ENCODE assay signal across 21 cellular contexts in the genomic region with DNA sequence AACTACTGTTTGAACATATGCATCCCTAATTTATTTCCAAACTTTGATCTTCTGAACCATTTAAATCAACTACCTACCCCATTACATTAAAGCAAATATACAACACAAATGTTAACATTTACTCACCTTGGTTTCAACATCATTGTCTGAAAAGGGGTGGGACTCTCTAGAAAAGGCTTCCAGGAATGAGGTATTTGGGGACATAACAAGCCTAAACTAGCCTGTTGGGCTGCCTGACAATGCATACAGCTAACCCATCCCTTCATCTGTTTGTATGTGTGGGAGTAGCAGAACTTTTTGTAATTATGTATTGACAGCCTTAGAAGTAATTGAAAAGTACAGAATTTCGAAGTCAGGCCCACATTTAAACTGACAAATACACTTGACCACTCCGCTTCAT.
DNase-seq lines count a peak whose midpoint lies in the region; ATAC-seq, FAIRE-seq and TF ChIP-seq lines count a peak whose summit lies in the region.
"Had no signal": no experiment of that assay in that cellular context is flagged by ENCODE, and none has a peak within 500 bp of the region (broad histone marks: within the 10 kb centered on the region; RNA-seq: fewer than 3 reads in every experiment).

No MANE protein-coding gene starts in this region.

- POLR2A ChIA-PET in HepG2 (lab: Yijun Ruan, JAX), result no interaction called here
- POLR2A ChIA-PET in WTC11 (lab: Charles Lee), result no interaction called here

- 24% methylated on average over 2 of the region's 2 CpGs for WGBS in HepG2 (ENCODE audit: low lambda C conversion rate)
- 64% methylated on average over 2 of the region's 2 CpGs for WGBS in right lobe of liver (ENCODE audit: insufficient coverage, low coverage, low lambda C conversion rate, missing lambda C conversion rate)

- no peaks in the 10 kb centered on the region for H3K36me3 ChIP-seq in HepG2 (replicated peaks in 1 of 2; ENCODE audit: control insufficient read depth in 1 of 2, insufficient read depth in 2 of 2, low read length in 2 of 2)
- no peaks in the 10 kb centered on the region for H3K36me3 ChIP-seq in right lobe of liver

- intact Hi-C loops in HepG2 (cut with micrococcal nuclease; ENCODE audit: unreplicated experiment) (no loop called here), right lobe of liver (cut with DNase I) (no loop called here)

- TF ChIP-seq CTCF in HepG2 (CRISPR knock-in tag; IDR thresholded peaks at IDR 0.05) (no peak), right lobe of liver (IDR thresholded peaks at IDR 0.05) (no peak), WTC11 (IDR thresholded peaks at IDR 0.05) (no peak), foreskin keratinocyte (conservative IDR thresholded peaks at IDR 0.05) (no peak)

- TF ChIP-seq EP300 in HepG2 (IDR thresholded peaks at IDR 0.05; ENCODE audit: low read depth in 2 of 2, low read length in 2 of 2), result no peak
- no peak for TF ChIP-seq EP300 in HepG2 (CRISPR knock-in tag; IDR thresholded peaks at IDR 0.05; ENCODE audit: borderline replicate concordance)

- H3K9ac ChIP-seq in HepG2 (ENCODE audit: insufficient read depth, low read depth, low read length), result no peak overlapping the region

- H4K20me1 ChIP-seq in HepG2 (ENCODE audit: insufficient read depth, low read length), result no peaks in the 10 kb centered on the region

- DNase-seq in HepG2 (ENCODE audit: low spot score), result peak; percentile 15
- DNase-seq in right lobe of liver, result no peak
- no peak for DNase-seq in WTC11 (ENCODE audit: low spot score)
- DNase-seq in foreskin keratinocyte, result peak; percentile 73 to 86
- no peak for DNase-seq in SHP77 treated with DMSO at 0.1 percent for 48 hours (lab: John Stamatoyannopoulos, UW)
- no peak for DNase-seq in NCI-H345 (lab: John Stamatoyannopoulos, UW)
- DNase-seq: DMS79 treated with DMSO at 0.1 percent for 48 hours, KBM-7, NCI-H1092 treated with DMSO at 0.1 percent for 48 hours, NCI-H1436 treated with DMSO at 0.1 percent for 48 hours, NCI-H2029, NCI-H2171 treated with DMSO at 0.1 percent for 48 hours, NCI-H446, NCI-H526, PC-9, RPMI8226 had no signal

- H3K9me3 Mint-ChIP-seq in WTC11, result no peaks in the 10 kb centered on the region

- in situ Hi-C loops in HepG2 (cut with HindIII; ENCODE audit: extremely low pct_ligation_motif_present, low pct_unique_long_range_greater_than_20kb), result no loop called here

- H3K27me3 Mint-ChIP-seq in WTC11 (ENCODE audit: low read depth), result no peaks in the 10 kb centered on the region
- H3K27me3 Mint-ChIP-seq: B cell had no signal

- no peak for TF ChIP-seq RAD21 in HepG2 (CRISPR knock-in tag; IDR thresholded peaks at IDR 0.05)

- no peak for TF ChIP-seq POLR2A in HepG2 (IDR thresholded peaks at IDR 0.05; ENCODE audit: insufficient read depth in 1 of 2, low read depth in 2 of 2, low read length in 2 of 2)
- TF ChIP-seq POLR2A in right lobe of liver (IDR thresholded peaks at IDR 0.05), result no peak

- H3K4me3 Mint-ChIP-seq in WTC11, result no peak overlapping the region
- H3K4me3 Mint-ChIP-seq: B cell, CD14-positive monocyte had no signal

- peaks cover 6% of the 10 kb centered on the region; the same call in 1 of the 2 replicates for H3K4me1 Mint-ChIP-seq in WTC11
- H3K4me1 Mint-ChIP-seq: B cell, CD14-positive monocyte had no signal

- no peaks in the 10 kb centered on the region for H3K4me1 ChIP-seq in HepG2 (ENCODE audit: insufficient read depth, low read length)
- no peaks in the 10 kb centered on the region for H3K4me1 ChIP-seq in right lobe of liver
- peaks cover 30% of the 10 kb centered on the region for H3K4me1 ChIP-seq in foreskin keratinocyte
- H3K4me1 ChIP-seq: A549 had no signal

- CTCF ChIA-PET in HepG2 (lab: Yijun Ruan, JAX; ENCODE audit: low intra/inter-chr PET ratio, low total read pairs) (no interaction called here), WTC11 (lab: Charles Lee) (no interaction called here)

- H3K79me2 ChIP-seq in HepG2 (ENCODE audit: insufficient read depth, low read length), result no peaks in the 10 kb centered on the region

- BruUV-seq in HepG2 (replicated peaks; lab: Mats Ljungman, UMichigan), result no TSS peak

- no peak overlapping the region for H3K4me2 ChIP-seq in HepG2 (ENCODE audit: low read depth, low read length)
- H3K4me2 ChIP-seq: A549, PC-9 had no signal

- ATAC-seq in HepG2 (no peak), right lobe of liver (no peak), WTC11 (peak; percentile 51; the same call in 1 of the 2 replicates), foreskin keratinocyte (peak; percentile 92), SK-N-SH treated with all-trans-retinoic acid at 6 μM for 48 hours (no peak)
- ATAC-seq: A549 had no signal

- no peaks in the 10 kb centered on the region for H3K36me3 Mint-ChIP-seq in WTC11
- H3K36me3 Mint-ChIP-seq: CD14-positive monocyte had no signal

- no peak overlapping the region for H3K27ac Mint-ChIP-seq in WTC11
- H3K27ac Mint-ChIP-seq: B cell, CD14-positive monocyte had no signal

- no peak overlapping the region for H3K27ac ChIP-seq in HepG2 (ENCODE audit: extremely low read length, insufficient read depth, low read length)
- no peak overlapping the region for H3K27ac ChIP-seq in right lobe of liver
- H3K27ac ChIP-seq in foreskin keratinocyte, result peak overlapping the region; percentile 43
- H3K27ac ChIP-seq: A549, PC-9 had no signal

- no peaks in the 10 kb centered on the region for H3K27me3 ChIP-seq in HepG2 (ENCODE audit: control insufficient read depth in 1 of 2, insufficient read depth in 2 of 2, low read length in 2 of 2)
- no peaks in the 10 kb centered on the region for H3K27me3 ChIP-seq in right lobe of liver
- H3K27me3 ChIP-seq in foreskin keratinocyte, result no peaks in the 10 kb centered on the region

- H3K4me3 ChIP-seq in HepG2 (replicated peaks in 1 of 3; ENCODE audit: insufficient read depth in 1 of 3, low read depth in 2 of 3, low read length in 3 of 3), result no peak overlapping the region
- H3K4me3 ChIP-seq in right lobe of liver, result no peak overlapping the region
- H3K4me3 ChIP-seq: A549, PC-9 had no signal

- H3K9me3 ChIP-seq in HepG2 (ENCODE audit: low read length) (no peaks in the 10 kb centered on the region), right lobe of liver (no peaks in the 10 kb centered on the region)
- H3K9me3 ChIP-seq: A549 had no signal

- no peak overlapping the region for H2AFZ ChIP-seq in HepG2 (ENCODE audit: low read length)
- H2AFZ ChIP-seq: PC-9 had no signal

- no peak for FAIRE-seq in HepG2 (lab: Jason Lieb, UNC)
- FAIRE-seq: A549, H54 had no signal

TF ChIP-seq in HepG2, 621 proteins besides CTCF, POLR2A, EP300 and RAD21 (continues in another document):
- TF ChIP-seq NFYC (CRISPR knock-in tag; IDR thresholded peaks at IDR 0.05) (no peak), PHF8 (CRISPR knock-in tag; IDR thresholded peaks at IDR 0.05) (no peak), FOSL1 (CRISPR knock-in tag; IDR thresholded peaks at IDR 0.05; ENCODE audit: borderline replicate concordance) (no peak), MBD4 (IDR thresholded peaks at IDR 0.05; ENCODE audit: borderline replicate concordance, low read length) (no peak), ZNF777 (CRISPR knock-in tag; IDR thresholded peaks at IDR 0.05) (no peak), MATR3 (CRISPR knock-in tag; IDR thresholded peaks at IDR 0.05) (no peak), ISX (CRISPR knock-in tag; conservative IDR thresholded peaks at IDR 0.05) (no peak), ZNF546 (CRISPR knock-in tag; conservative IDR thresholded peaks at IDR 0.05) (no peak), ZNF510 (CRISPR knock-in tag; IDR thresholded peaks at IDR 0.05; ENCODE audit: low read depth) (no peak)

TF ChIP-seq in WTC11, 78 proteins besides CTCF, POLR2A, EP300 and RAD21 (continues in another document):
- TF ChIP-seq IRF2 (CRISPR knock-in tag; IDR thresholded peaks at IDR 0.05; ENCODE audit: borderline replicate concordance, low read depth), result no peak
- no peak for TF ChIP-seq ZNF423 (CRISPR knock-in tag; IDR thresholded peaks at IDR 0.05)
- TF ChIP-seq NFE2L1 (CRISPR knock-in tag; IDR thresholded peaks at IDR 0.05), result no peak
- no peak for TF ChIP-seq ZNF317 (CRISPR knock-in tag; IDR thresholded peaks at IDR 0.05; ENCODE audit: borderline replicate concordance, low read depth)

TF ChIP-seq in SK-N-SH treated with all-trans-retinoic acid at 6 μM for 48 hours, 23 proteins besides CTCF, POLR2A, EP300 and RAD21:
- TF ChIP-seq, protein P1, sequence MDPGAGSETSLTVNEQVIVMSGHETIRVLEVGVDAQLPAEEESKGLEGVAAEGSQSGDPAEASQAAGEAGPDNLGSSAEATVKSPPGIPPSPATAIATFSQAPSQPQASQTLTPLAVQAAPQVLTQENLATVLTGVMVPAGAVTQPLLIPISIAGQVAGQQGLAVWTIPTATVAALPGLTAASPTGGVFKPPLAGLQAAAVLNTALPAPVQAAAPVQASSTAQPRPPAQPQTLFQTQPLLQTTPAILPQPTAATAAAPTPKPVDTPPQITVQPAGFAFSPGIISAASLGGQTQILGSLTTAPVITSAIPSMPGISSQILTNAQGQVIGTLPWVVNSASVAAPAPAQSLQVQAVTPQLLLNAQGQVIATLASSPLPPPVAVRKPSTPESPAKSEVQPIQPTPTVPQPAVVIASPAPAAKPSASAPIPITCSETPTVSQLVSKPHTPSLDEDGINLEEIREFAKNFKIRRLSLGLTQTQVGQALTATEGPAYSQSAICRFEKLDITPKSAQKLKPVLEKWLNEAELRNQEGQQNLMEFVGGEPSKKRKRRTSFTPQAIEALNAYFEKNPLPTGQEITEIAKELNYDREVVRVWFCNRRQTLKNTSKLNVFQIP (CRISPR knock-in tag; IDR thresholded peaks at IDR 0.05; ENCODE audit: borderline replicate concordance, low read depth), result no peak

Comparison
In these comparisons a context has a peak if more than half of its experiments do, and no peak if none do; other contexts are left out.
1. DNase-seq: peak in HepG2 (single experiment) and foreskin keratinocyte (2 of 2); none in right lobe of liver (0 of 3), WTC11 (single experiment), SHP77 treated with DMSO at 0.1 percent for 48 hours (single experiment) and NCI-H345 (single experiment).
2. ATAC-seq: peak in WTC11 (single experiment) and foreskin keratinocyte (single experiment); none in HepG2 (single experiment), right lobe of liver (0 of 4) and SK-N-SH treated with all-trans-retinoic acid at 6 μM for 48 hours (single experiment).